In the genomic region with DNA sequence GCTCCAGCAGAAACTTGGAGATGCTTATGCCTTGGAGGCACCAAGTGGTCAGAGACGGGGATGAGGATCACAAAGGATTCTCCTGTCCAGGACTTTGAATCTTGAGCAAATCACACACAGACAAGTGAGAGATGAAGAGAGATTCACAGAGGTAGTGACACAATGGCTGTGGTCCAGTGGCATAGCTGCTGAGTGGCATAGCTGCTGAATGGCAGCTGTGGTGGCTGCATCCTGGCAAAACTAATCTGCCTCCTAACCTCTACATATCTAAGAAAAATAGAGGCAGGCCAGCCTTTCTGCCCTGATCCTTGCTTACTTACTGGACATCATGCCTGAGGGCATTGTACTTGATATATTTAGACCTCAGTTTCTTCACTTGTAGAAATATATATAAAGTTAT, we compare ENCODE assay signal across 23 cellular contexts.
"Had no signal": no experiment of that assay in that cellular context is flagged by ENCODE, and none has a peak within 500 bp of the region (broad histone marks: within the 10 kb centered on the region; RNA-seq: fewer than 3 reads in every experiment).

No MANE protein-coding gene starts in this region.

- H3K27me3 ChIP-seq: ascending aorta, body of pancreas had no signal

- H3K27me3 Mint-ChIP-seq: activated B cell treated with CpG ODN at 0.5 μM for 24 hours; activated CD4-positive, alpha-beta memory T cell treated with anti-CD3 and anti-CD28 coated beads for 36 hours; activated naive CD8-positive, alpha-beta T cell treated with anti-CD3 and anti-CD28 coated beads, Interleukin-2, amount 50 U/mL, for 24 hours; T-helper 17 cell had no signal

- H3K4me3 Mint-ChIP-seq: activated B cell treated with CpG ODN at 0.5 μM for 24 hours; activated CD4-positive, alpha-beta memory T cell treated with anti-CD3 and anti-CD28 coated beads for 36 hours; activated CD4-positive, alpha-beta T cell treated with anti-CD3 and anti-CD28 coated beads, Interleukin-2, amount 10 ng/mL, durations not matched to agents 7 days and 5 days; activated naive CD8-positive, alpha-beta T cell treated with anti-CD3 and anti-CD28 coated beads, Interleukin-2, amount 50 U/mL, for 24 hours; T-helper 17 cell had no signal

- H3K27ac ChIP-seq: ascending aorta, body of pancreas had no signal

- H3K27ac Mint-ChIP-seq: activated B cell treated with CpG ODN at 0.5 μM for 24 hours; activated CD4-positive, alpha-beta memory T cell treated with anti-CD3 and anti-CD28 coated beads for 36 hours had no signal

- H3K36me3 Mint-ChIP-seq: activated CD4-positive, alpha-beta memory T cell treated with anti-CD3 and anti-CD28 coated beads for 36 hours had no signal

- DNase-seq: activated B cell treated with CpG ODN at 0.5 μM for 24 hours; activated CD4-positive, alpha-beta memory T cell treated with anti-CD3 and anti-CD28 coated beads for 36 hours; activated CD4-positive, alpha-beta T cell treated with anti-CD3 and anti-CD28 coated beads for 1 hour; activated CD4-positive, alpha-beta T cell treated with anti-CD3 and anti-CD28 coated beads, Interleukin-2, amount 10 ng/mL, durations not matched to agents 7 days and 5 days; activated CD8-positive, alpha-beta memory T cell treated with anti-CD3 and anti-CD28 coated beads for 24 hours; activated naive CD8-positive, alpha-beta T cell treated with anti-CD3 and anti-CD28 coated beads, Interleukin-2, amount 50 U/mL, for 24 hours; amniotic stem cell; body of pancreas; central memory CD4-positive, alpha-beta T cell; Karpas-422; MM.1S; NCI-H1105; NCI-H1436; NCI-H187; NCI-H2081; NCI-H446; NCI-H524; PC-3; SHP77 treated with DMSO at 0.1 percent for 48 hours; T-helper 17 cell; T-helper 9 cell had no signal

- ATAC-seq: activated naive CD8-positive, alpha-beta T cell treated with anti-CD3 and anti-CD28 coated beads, Interleukin-2, amount 50 U/mL, for 24 hours; body of pancreas; T-helper 17 cell had no signal

- H3K36me3 ChIP-seq: ascending aorta had no signal

- H3K4me3 ChIP-seq: ascending aorta, body of pancreas had no signal

- H3K9me3 ChIP-seq: ascending aorta, body of pancreas had no signal

- FAIRE-seq: bronchial epithelial cell had no signal

- H3K9me3 Mint-ChIP-seq: activated B cell treated with CpG ODN at 0.5 μM for 24 hours; activated CD4-positive, alpha-beta memory T cell treated with anti-CD3 and anti-CD28 coated beads for 36 hours had no signal
